In the genomic region with DNA sequence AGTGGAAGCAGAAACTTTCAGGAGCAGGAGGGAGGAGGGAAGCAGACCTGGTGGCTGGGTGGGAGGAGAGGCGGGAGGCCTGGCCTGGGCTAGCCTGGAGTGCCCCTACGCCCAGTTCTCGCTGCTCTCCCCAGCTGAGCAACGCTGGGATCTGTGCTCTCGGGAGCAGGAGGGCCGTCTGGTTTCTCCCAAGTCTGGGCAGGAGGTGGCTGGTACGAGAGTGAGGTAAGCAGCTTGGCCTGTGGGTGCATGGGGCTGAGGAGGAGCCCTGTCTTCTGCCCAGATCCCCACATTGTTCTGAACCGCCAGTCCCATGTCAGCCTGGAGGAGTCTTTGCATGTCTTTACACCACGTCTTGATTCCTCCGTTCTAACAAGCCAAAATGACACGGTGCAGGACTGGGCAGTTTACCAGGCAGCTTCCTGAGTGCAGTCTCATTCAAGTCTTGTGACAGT, we compare ENCODE assay signal across 15 cellular contexts. TPM values are rescaled to one million over a fixed set of nuclear protein-coding genes. Genes with fewer than 3 reads are reported as not detected.
A peak's percentile ranks its signal among the peaks of the same experiment; 100 is the strongest.
DNase-seq lines count a peak whose midpoint lies in the region; ATAC-seq, FAIRE-seq and TF ChIP-seq lines count a peak whose summit lies in the region.
"Had no signal": no experiment of that assay in that cellular context is flagged by ENCODE, and none has a peak within 500 bp of the region (broad histone marks: within the 10 kb centered on the region; RNA-seq: fewer than 3 reads in every experiment).

No MANE protein-coding gene starts in this region.

- H2AFZ ChIP-seq in IMR-90 (replicated peaks; ENCODE audit: low read length, poor library complexity) = no peak overlapping the region
- H2AFZ ChIP-seq in H1 (ENCODE audit: low read length) = no peak overlapping the region

- WGBS in IMR-90 (ENCODE audit: extremely low coverage in 2 of 2, insufficient read length in 1 of 2), 2 experiments = 60% methylated on average over 1 of the region's 11 CpGs; no CpG with 5 or more reads in 1 of the 2 experiments
- 79% methylated on average over 8 of the region's 11 CpGs; no CpG with 5 or more reads in 1 of the 2 experiments for WGBS in H1 (ENCODE audit: extremely low coverage in 1 of 2, insufficient coverage in 1 of 2, insufficient read length in 1 of 2, insufficient replicate concordance in 2 of 2, low coverage in 1 of 2, low lambda C conversion rate in 2 of 2, missing lambda C conversion rate in 1 of 2), 2 experiments
- WGBS in spleen, 5 donors = 52 to 68% (median 56%) methylated on average over 11 of the region's 11 CpGs

- no peak overlapping the region for H2BK120ac ChIP-seq in IMR-90 (ENCODE audit: low read depth, low read length)
- no peak overlapping the region for H2BK120ac ChIP-seq in H1 (replicated peaks; ENCODE audit: low read depth, low read length)

- H2BK20ac ChIP-seq in IMR-90 (ENCODE audit: low read depth, low read length) = no peak overlapping the region
- no peak overlapping the region for H2BK20ac ChIP-seq in H1 (ENCODE audit: low read length)

- H3K27me3 ChIP-seq in IMR-90 (ENCODE audit: control insufficient read depth, insufficient read depth, low read length) = no peaks in the 10 kb centered on the region
- H3K27me3 ChIP-seq in H1 (replicated peaks in 1 of 4; ENCODE audit: control insufficient read depth in 3 of 4, extremely low read depth in 1 of 4, insufficient read depth in 3 of 4, low read length in 3 of 4) = no peaks in the 10 kb centered on the region
- peaks cover 0 to 7% (median 0%) of the 10 kb centered on the region in 7 donors for H3K27me3 ChIP-seq in spleen (replicated peaks in 1 of 7)
- H3K27me3 ChIP-seq: right lobe of liver had no signal

- no peak for TF ChIP-seq RAD21 in IMR-90 (IDR thresholded peaks at IDR 0.05; ENCODE audit: low read length)
- TF ChIP-seq RAD21 in H1 (IDR thresholded peaks at IDR 0.05 in 1 of 2, conservative IDR thresholded peaks at IDR 0.05 in 1 of 2; ENCODE audit: low read depth in 2 of 2, low read length in 2 of 2) = no peak

- ATAC-seq in IMR-90 (ENCODE audit: low read depth) = no peak; the same call in 1 of the 2 replicates
- ATAC-seq in GM18868 (IDR thresholded peaks at IDR 0.05; ENCODE audit: unreplicated experiment) = no peak
- ATAC-seq: activated T-cell treated with anti-CD3 and anti-CD28 coated beads, Interleukin-2, amount 50 U/mL, for 72 hours; right lobe of liver had no signal

- 0 out of 2 replicates have a peak overlapping the region, but pooled peaks have one; percentile 50 for H2BK12ac ChIP-seq in H1 (ENCODE audit: low read depth, low read length)

- H3K4me1 ChIP-seq in IMR-90 (ENCODE audit: control insufficient read depth, insufficient read depth, low read length) (peaks cover 11% of the 10 kb centered on the region; the same call in 1 of the 2 replicates), H1 (replicated peaks in 1 of 4; ENCODE audit: control insufficient read depth in 3 of 4, insufficient read depth in 4 of 4, low read length in 3 of 4) (peaks cover 0 to 20% (median 13%) of the 10 kb centered on the region in 4 experiments; a peak in 5 of 7 replicates), spleen (peaks cover 0 to 41% (median 17%) of the 10 kb centered on the region in 6 donors)

- H3K9ac ChIP-seq in IMR-90 (ENCODE audit: low read depth, low read length) (no peak overlapping the region), H1 (replicated peaks in 1 of 4; ENCODE audit: extremely low read depth in 1 of 4, low read depth in 3 of 4, low read length in 3 of 4) (no peak overlapping the region)

- no peaks in the 10 kb centered on the region for H3K23me2 ChIP-seq in H1 (ENCODE audit: low read depth, low read length)

- no peak overlapping the region for H4K91ac ChIP-seq in IMR-90 (ENCODE audit: insufficient read depth, low read depth, low read length)
- H4K91ac ChIP-seq in H1 (replicated peaks; ENCODE audit: insufficient read length, low read length) = no peak overlapping the region

- peak; percentile 46 for DNase-seq in IMR-90
- DNase-seq in H1 (ENCODE audit: low read depth in 1 of 2, low spot score in 2 of 2) = no peak
- DNase-seq in kidney glomerular epithelial cell (lab: John Stamatoyannopoulos, UW) = peak; percentile 84
- DNase-seq in stromal cell of bone marrow (ENCODE audit: low read depth) = peak; percentile 42
- no peak for DNase-seq in spleen
- no peak for DNase-seq in H54 (ENCODE audit: insufficient read length, low spot score)
- no peak for DNase-seq in glomerular visceral epithelial cell (ENCODE audit: extremely low spot score)
- DNase-seq: activated T-cell treated with anti-CD3 and anti-CD28 coated beads, Interleukin-2, amount 50 U/mL, for 72 hours; cortex of kidney; immature natural killer cell; MM.1S; right lobe of liver had no signal

- TF ChIP-seq EP300 in H1 (IDR thresholded peaks at IDR 0.05; ENCODE audit: borderline replicate concordance in 1 of 2, low read depth in 2 of 2, low read length in 2 of 2) = no peak

- BruUV-seq in IMR-90 (replicated peaks; lab: Mats Ljungman, UMichigan) = no TSS peak

- no peak overlapping the region for H3K56ac ChIP-seq in IMR-90 (ENCODE audit: extremely low read depth, insufficient read depth, low read length)
- no peak overlapping the region for H3K56ac ChIP-seq in H1 (replicated peaks; ENCODE audit: insufficient read length, low read depth, low read length)

- H3K9me1 ChIP-seq in IMR-90 (ENCODE audit: insufficient read depth, low read length) = no peaks in the 10 kb centered on the region

- H2BK5ac ChIP-seq in IMR-90 (ENCODE audit: low read depth, low read length, poor library complexity, severe bottlenecking) (no peak overlapping the region), H1 (ENCODE audit: low read depth, low read length) (peak overlapping the region; percentile 55; the same call in 1 of the 2 replicates)

- H3K79me1 ChIP-seq in IMR-90 (ENCODE audit: low read depth in 1 of 2, low read length in 2 of 2) (no peaks in the 10 kb centered on the region; a peak in 1 of 4 replicates), H1 (ENCODE audit: low read depth, low read length) (peaks cover 3% of the 10 kb centered on the region; the same call in 1 of the 2 replicates)

- dilution Hi-C loops in IMR-90 (cut with HindIII; ENCODE audit: low sequenced_read_pairs, unreplicated experiment) = no loop called here

- H3K79me2 ChIP-seq in H1 (ENCODE audit: control insufficient read depth in 1 of 2, insufficient read depth in 2 of 2, low read length in 2 of 2) = no peaks in the 10 kb centered on the region; a peak in 1 of 4 replicates

- CTCF ChIA-PET in IMR-90 (lab: Yijun Ruan, JAX) = no interaction called here
- CTCF ChIA-PET in H1 (lab: Charles Lee; ENCODE audit: partially characterized antibody) = interaction anchor here (0.7 to 24.2 kb wide), 18 partner anchors 8 to 463 kb away, joined by 3 to 670 read pairs (median 5); no protein-coding TSS in a partner anchor

- H3K23ac ChIP-seq in IMR-90 (ENCODE audit: low read depth, low read length) = no peak overlapping the region
- H3K23ac ChIP-seq in H1 (ENCODE audit: insufficient read length) = no peak overlapping the region

- H3K18ac ChIP-seq in IMR-90 (ENCODE audit: low read depth, low read length) = no peak overlapping the region
- H3K18ac ChIP-seq in H1 (ENCODE audit: extremely low read depth, low read length) = peak overlapping the region; percentile 32; the same call in 1 of the 2 replicates

- no peaks in the 10 kb centered on the region for H3K36me3 ChIP-seq in IMR-90 (ENCODE audit: control insufficient read depth, insufficient read depth, low read length)
- no peaks in the 10 kb centered on the region for H3K36me3 ChIP-seq in H1 (ENCODE audit: control insufficient read depth in 2 of 4, insufficient read depth in 4 of 4, low read length in 3 of 4)
- H3K36me3 ChIP-seq in spleen = no peaks in the 10 kb centered on the region
- H3K36me3 ChIP-seq: HAP-1, right lobe of liver had no signal

- no peaks in the 10 kb centered on the region for H3K9me3 ChIP-seq in IMR-90 (ENCODE audit: control insufficient read depth, insufficient read depth, low read length)
- no peaks in the 10 kb centered on the region for H3K9me3 ChIP-seq in H1 (ENCODE audit: insufficient read depth in 2 of 2, low read depth in 1 of 2, low read length in 1 of 2)
- peaks cover 0 to 3% (median 0%) of the 10 kb centered on the region in 8 donors for H3K9me3 ChIP-seq in spleen
- H3K9me3 ChIP-seq: HAP-1, right lobe of liver had no signal

- H3K4me2 ChIP-seq in IMR-90 (ENCODE audit: low read depth, low read length) (no peak overlapping the region), H1 (ENCODE audit: insufficient read depth in 1 of 2, low read depth in 2 of 2, low read length in 2 of 2) (no peak overlapping the region)

- H3K4me3 ChIP-seq in IMR-90 (ENCODE audit: insufficient read depth, low read depth, low read length) (no peak overlapping the region), H1 (ENCODE audit: extremely low read depth in 1 of 4, insufficient read depth in 2 of 4, low read depth in 3 of 4, low read length in 4 of 4) (no peak overlapping the region), spleen (no peak overlapping the region)
- H3K4me3 ChIP-seq: HAP-1, right lobe of liver had no signal

- in situ Hi-C loops in IMR-90 (cut with MboI; ENCODE audit: low sequenced_read_pairs) = no loop called here

- no peak overlapping the region for H3K4ac ChIP-seq in IMR-90 (ENCODE audit: low read depth, low read length)
- H3K4ac ChIP-seq in H1 (replicated peaks; ENCODE audit: insufficient read length, low read depth, low read length) = no peak overlapping the region

- TF ChIP-seq CTCF in IMR-90 (conservative IDR thresholded peaks at IDR 0.05; ENCODE audit: low read depth, low read length) (no peak), H1 (IDR thresholded peaks at IDR 0.05; ENCODE audit: control extremely low read depth in 1 of 3, insufficient read depth in 1 of 3, low read depth in 1 of 3, low read length in 3 of 3) (no peak), spleen (IDR thresholded peaks at IDR 0.05 in 8 of 11, conservative IDR thresholded peaks at IDR 0.05 in 3 of 11) (no peak)

- intact Hi-C loops in IMR-90 (cut with micrococcal nuclease) (no loop called here), spleen (cut with DNase I; ENCODE audit: low total_unique reads) (no loop called here)

- no peak overlapping the region for H2AK5ac ChIP-seq in IMR-90 (ENCODE audit: low read depth, low read length)
- H2AK5ac ChIP-seq in H1 (ENCODE audit: low read depth, low read length) = no peak overlapping the region

- POLR2A ChIA-PET in IMR-90 (lab: Charles Lee; ENCODE audit: unreplicated experiment) (no interaction called here), H1 (lab: Charles Lee; ENCODE audit: partially characterized antibody) (interaction anchor here (0.8 to 0.9 kb wide), 2 partner anchors 10 to 12 kb away, joined by 3 read pairs; no protein-coding TSS in a partner anchor)

- H3K14ac ChIP-seq in IMR-90 (replicated peaks; ENCODE audit: low read depth, low read length) (no peak overlapping the region), H1 (ENCODE audit: insufficient read length) (no peak overlapping the region)

- H4K5ac ChIP-seq in IMR-90 (ENCODE audit: low read depth, low read length) (no peak overlapping the region), H1 (ENCODE audit: insufficient read length, low read depth, low read length) (no peak overlapping the region)

- H2AK9ac ChIP-seq in IMR-90 (replicated peaks; ENCODE audit: low read depth, low read length, poor library complexity) = no peak overlapping the region

- no peak overlapping the region for H3K27ac ChIP-seq in IMR-90 (ENCODE audit: insufficient read depth, low read length)
- H3K27ac ChIP-seq in H1 (ENCODE audit: low read depth, low read length) = no peak overlapping the region
- H3K27ac ChIP-seq in spleen = no peak overlapping the region
- H3K27ac ChIP-seq: right lobe of liver had no signal

- no peak overlapping the region for H2BK15ac ChIP-seq in IMR-90 (ENCODE audit: low read depth, low read length)
- H2BK15ac ChIP-seq in H1 (ENCODE audit: low read length) = 0 out of 2 replicates have a peak overlapping the region, but pooled peaks have one; percentile 37

- peaks cover 16% of the 10 kb centered on the region for H4K20me1 ChIP-seq in IMR-90 (ENCODE audit: insufficient read depth, low read length)
- peaks cover 6 to 15% of the 10 kb centered on the region in 2 experiments for H4K20me1 ChIP-seq in H1 (replicated peaks in 1 of 2; ENCODE audit: control insufficient read depth in 1 of 2, insufficient read depth in 2 of 2, low read length in 2 of 2)

- FAIRE-seq in H1 (lab: Jason Lieb, UNC) = no peak
- no peak for FAIRE-seq in H54 (lab: Jason Lieb, UNC)
- FAIRE-seq: TTC549 had no signal

- TF ChIP-seq POLR2A in IMR-90 (IDR thresholded peaks at IDR 0.05; ENCODE audit: low read depth, low read length) = no peak
- no peak for TF ChIP-seq POLR2A in H1 (IDR thresholded peaks at IDR 0.05; ENCODE audit: control extremely low read depth in 1 of 2, low read depth in 2 of 2, low read length in 2 of 2)
- TF ChIP-seq POLR2A in spleen (IDR thresholded peaks at IDR 0.05) = no peak
- TF ChIP-seq POLR2A in H54 (IDR thresholded peaks at IDR 0.05; ENCODE audit: low read depth, low read length) = no peak

- no peak overlapping the region for H4K8ac ChIP-seq in IMR-90 (ENCODE audit: low read depth in 2 of 2, low read length in 2 of 2)
- H4K8ac ChIP-seq in H1 (ENCODE audit: extremely low read depth, insufficient read depth, low read length) = no peak overlapping the region

RNA-seq across cellular contexts. Expression of gene DAB2IP, which starts 15.0 kb away (rescaled TPM):
- total RNA-seq in IMR-90 (2012; rRNA removed) = 5.6 and 6.1 TPM in 2 replicates
- polyA plus RNA-seq in IMR-90 (2012; rRNA removed) = 17.2 and 20.4 TPM in 2 replicates
- polyA plus RNA-seq in IMR-90 (2012; cell fraction: cytosol; rRNA removed) = 12.2 and 16.5 TPM in 2 replicates
- 27.8 and 42.5 TPM in 2 replicates for polyA plus RNA-seq in IMR-90 (2012; cell fraction: nucleus; rRNA removed; ENCODE audit: low replicate concordance)
- 39.5 and 41.4 TPM in 2 replicates for total RNA-seq in H1 (2021; fragmentation: NEBNext Ultra II Directional; extraction: Animal tissue kit (Norgen Biotek cat#: 25700))
- 19.7 and 28.0 TPM in 2 replicates for polyA plus RNA-seq in H1 (2011; rRNA removed)
- polyA plus RNA-seq in H1 (2011; cell fraction: cytosol; rRNA removed) = 23.7 TPM
- polyA plus RNA-seq in H1 (2011; cell fraction: nucleus; rRNA removed) = 50.0 TPM
- polyA plus RNA-seq in H1 (2012, experiment 1 of 2) = 23.2 to 24.5 TPM (median 23.7 TPM) in 4 replicates
- 20.4 TPM for polyA plus RNA-seq in H1 (2012, experiment 2 of 2)
- 15.8 TPM for polyA plus RNA-seq in H1 (2013, experiment 1 of 2)
- polyA plus RNA-seq in H1 (2013, experiment 2 of 2) = 15.8 TPM
- polyA minus RNA-seq in H1 (2011; rRNA and poly(A)+ RNA removed) = 38.5 and 60.7 TPM in 2 replicates
- polyA minus RNA-seq in H1 (2011; cell fraction: cytosol; rRNA and poly(A)+ RNA removed) = 25.3 TPM
- 30.7 TPM for polyA minus RNA-seq in H1 (2011; cell fraction: nucleus; rRNA and poly(A)+ RNA removed)
- 10 to 100 TPM; 34.1 to 83.0 (median 48.5) TPM for total RNA-seq in spleen
- polyA plus RNA-seq in spleen = 10 to 100 TPM in 1 of 3 donors, 1 to 10 TPM in 2; 5.0 to 24.2 (median 6.0) TPM

Comparison
In these comparisons a context has a peak if more than half of its experiments do, and no peak if none do; other contexts are left out.
1. DNase-seq: peak in IMR-90 (single experiment), kidney glomerular epithelial cell (single experiment) and stromal cell of bone marrow (single experiment); none in H1 (0 of 2), spleen (single experiment), H54 (single experiment) and glomerular visceral epithelial cell (single experiment).